Comparison of ENCODE assay signal across 15 cellular contexts in genomic region chr1:9269721-9270120, GRCh38.
"Had no signal": no experiment of that assay in that cellular context is flagged by ENCODE, and none has a peak within 500 bp of the region (broad histone marks: within the 10 kb centered on the region; RNA-seq: fewer than 3 reads in every experiment).

No MANE protein-coding gene starts in this region.

- H3K27me3 ChIP-seq: cardiac muscle cell, colonic mucosa, esophagus squamous epithelium, neutrophil had no signal

- H3K36me3 Mint-ChIP-seq: activated CD4-positive, alpha-beta memory T cell treated with anti-CD3 and anti-CD28 coated beads for 36 hours; type B pancreatic cell had no signal

- DNase-seq: activated CD4-positive, alpha-beta memory T cell treated with anti-CD3 and anti-CD28 coated beads for 36 hours; activated CD4-positive, alpha-beta T cell treated with anti-CD3 and anti-CD28 coated beads for 1 hour; activated naive CD4-positive, alpha-beta T cell treated with anti-CD3 and anti-CD28 coated beads, Interleukin-2, amount 10 ng/mL, durations not matched to agents 7 days and 5 days; activated T-cell treated with anti-CD3 and anti-CD28 coated beads, Interleukin-2, amount 50 U/mL, for 24 hours; colonic mucosa; esophagus squamous epithelium; immature natural killer cell; midbrain; small intestine; stimulated activated naive CD8-positive, alpha-beta T cell treated with anti-CD3 and anti-CD28 coated beads, Interleukin-15, amount 100 ng/mL, for 72 hours; T-helper 1 cell had no signal

- H3K9me3 ChIP-seq: colonic mucosa, esophagus squamous epithelium, neutrophil had no signal

- H3K27ac ChIP-seq: cardiac muscle cell, colonic mucosa, esophagus squamous epithelium, neutrophil had no signal

- H3K4me3 Mint-ChIP-seq: activated CD4-positive, alpha-beta memory T cell treated with anti-CD3 and anti-CD28 coated beads for 36 hours; activated naive CD4-positive, alpha-beta T cell treated with anti-CD3 and anti-CD28 coated beads, Interleukin-2, amount 10 ng/mL, durations not matched to agents 7 days and 5 days; activated T-cell treated with anti-CD3 and anti-CD28 coated beads, Interleukin-2, amount 50 U/mL, for 24 hours; immature natural killer cell; stimulated activated naive CD8-positive, alpha-beta T cell treated with anti-CD3 and anti-CD28 coated beads, Interleukin-15, amount 100 ng/mL, for 72 hours; type B pancreatic cell had no signal

- FAIRE-seq: small intestine had no signal

- H3K4me3 ChIP-seq: cardiac muscle cell, colonic mucosa, esophagus squamous epithelium, lung had no signal

- H3K4me1 ChIP-seq: colonic mucosa had no signal

- H3K27ac Mint-ChIP-seq: activated CD4-positive, alpha-beta memory T cell treated with anti-CD3 and anti-CD28 coated beads for 36 hours; activated naive CD4-positive, alpha-beta T cell treated with anti-CD3 and anti-CD28 coated beads, Interleukin-2, amount 10 ng/mL, durations not matched to agents 7 days and 5 days; activated T-cell treated with anti-CD3 and anti-CD28 coated beads, Interleukin-2, amount 50 U/mL, for 24 hours; immature natural killer cell; type B pancreatic cell had no signal

- H3K27me3 Mint-ChIP-seq: activated CD4-positive, alpha-beta memory T cell treated with anti-CD3 and anti-CD28 coated beads for 36 hours; activated T-cell treated with anti-CD3 and anti-CD28 coated beads, Interleukin-2, amount 50 U/mL, for 24 hours; stimulated activated naive CD8-positive, alpha-beta T cell treated with anti-CD3 and anti-CD28 coated beads, Interleukin-15, amount 100 ng/mL, for 72 hours had no signal

- H3K9me3 Mint-ChIP-seq: activated CD4-positive, alpha-beta memory T cell treated with anti-CD3 and anti-CD28 coated beads for 36 hours; activated naive CD4-positive, alpha-beta T cell treated with anti-CD3 and anti-CD28 coated beads, Interleukin-2, amount 10 ng/mL, durations not matched to agents 7 days and 5 days; activated T-cell treated with anti-CD3 and anti-CD28 coated beads, Interleukin-2, amount 50 U/mL, for 24 hours; immature natural killer cell; stimulated activated naive CD8-positive, alpha-beta T cell treated with anti-CD3 and anti-CD28 coated beads, Interleukin-15, amount 100 ng/mL, for 72 hours; type B pancreatic cell had no signal
